Comparison of ENCODE assay signal across 18 cellular contexts in genomic region chr4:30753316-30753715, GRCh38. TPM values are rescaled to one million over a fixed set of nuclear protein-coding genes. Genes with fewer than 3 reads are reported as not detected.
DNase-seq lines count a peak whose midpoint lies in the region; ATAC-seq, FAIRE-seq and TF ChIP-seq lines count a peak whose summit lies in the region.
"Had no signal": no experiment of that assay in that cellular context is flagged by ENCODE, and none has a peak within 500 bp of the region (broad histone marks: within the 10 kb centered on the region; RNA-seq: fewer than 3 reads in every experiment).

No MANE protein-coding gene starts in this region.

- no TSS peak for BruUV-seq in endothelial cell of umbilical vein (replicated peaks; lab: Mats Ljungman, UMichigan)

- dilution Hi-C loops in endothelial cell of umbilical vein (cut with MboI; ENCODE audit: extremely low pct_ligation_motif_present, low sequenced_read_pairs), result no loop called here

- peak overlapping the region; percentile 10 for H3K4me2 ChIP-seq in endothelial cell of umbilical vein (ENCODE audit: insufficient read depth, low read length)

- no peak for ATAC-seq in stimulated activated memory B cell treated with anti-CD40 and anti-IgM and Interleukin-4, amounts not matched to agents 10 μg/mL and 1 μg/mL and 100 μg/mL, for 72 hours
- ATAC-seq: stimulated activated effector memory CD8-positive, alpha-beta T cell treated with anti-CD3 and anti-CD28 coated beads, Interleukin-12 subunit alpha, Interleukin-12 subunit beta, amount 100 ng/mL, for 72 hours had no signal

- H3K4me1 Mint-ChIP-seq in stimulated activated memory B cell treated with anti-CD40 and anti-IgM and Interleukin-4, amounts not matched to agents 10 μg/mL and 1 μg/mL and 100 μg/mL, for 72 hours, result no peaks in the 10 kb centered on the region
- H3K4me1 Mint-ChIP-seq: stimulated activated effector memory CD8-positive, alpha-beta T cell treated with anti-CD3 and anti-CD28 coated beads, Interleukin-12 subunit alpha, Interleukin-12 subunit beta, amount 100 ng/mL, for 72 hours had no signal

- no peaks in the 10 kb centered on the region for H3K36me3 Mint-ChIP-seq in stimulated activated memory B cell treated with anti-CD40 and anti-IgM and Interleukin-4, amounts not matched to agents 10 μg/mL and 1 μg/mL and 100 μg/mL, for 72 hours
- H3K36me3 Mint-ChIP-seq: stimulated activated effector memory CD8-positive, alpha-beta T cell treated with anti-CD3 and anti-CD28 coated beads, Interleukin-12 subunit alpha, Interleukin-12 subunit beta, amount 100 ng/mL, for 72 hours had no signal

- in situ Hi-C loops in KBM-7 (cut with MboI; ENCODE audit: low pct_unique_long_range_greater_than_20kb, low sequenced_read_pairs), result no loop called here

- no peaks in the 10 kb centered on the region for H3K27me3 Mint-ChIP-seq in stimulated activated memory B cell treated with anti-CD40 and anti-IgM and Interleukin-4, amounts not matched to agents 10 μg/mL and 1 μg/mL and 100 μg/mL, for 72 hours

- no peaks in the 10 kb centered on the region for H3K27me3 ChIP-seq in endothelial cell of umbilical vein (ENCODE audit: control insufficient read depth in 2 of 2, insufficient read depth in 2 of 2, low read length in 2 of 2)
- H3K27me3 ChIP-seq in rectal smooth muscle tissue (ENCODE audit: control insufficient read depth, insufficient read depth, low read length), result no peaks in the 10 kb centered on the region
- H3K27me3 ChIP-seq: ovary, SJSA1 had no signal

- H3K36me3 ChIP-seq in endothelial cell of umbilical vein (ENCODE audit: control insufficient read depth in 2 of 2, extremely low read depth in 1 of 2, insufficient read depth in 2 of 2, low read length in 2 of 2) (no peaks in the 10 kb centered on the region), rectal smooth muscle tissue (ENCODE audit: control insufficient read depth, insufficient read depth, low read length) (no peaks in the 10 kb centered on the region)
- H3K36me3 ChIP-seq: ovary, SJSA1 had no signal

- intact Hi-C loops in endothelial cell of umbilical vein (cut with micrococcal nuclease), result no loop called here

- H3K9me3 Mint-ChIP-seq in stimulated activated memory B cell treated with anti-CD40 and anti-IgM and Interleukin-4, amounts not matched to agents 10 μg/mL and 1 μg/mL and 100 μg/mL, for 72 hours, result no peaks in the 10 kb centered on the region

- POLR2A ChIA-PET in RWPE1 (lab: Yijun Ruan, JAX; ENCODE audit: low non-redundant PET), result no interaction called here
- POLR2A ChIA-PET in endothelial cell of umbilical vein (lab: Charles Lee), result no interaction called here

- H3K9me1 ChIP-seq in endothelial cell of umbilical vein (replicated peaks; ENCODE audit: control insufficient read depth, extremely low read depth, insufficient read depth, low read length), result no peaks in the 10 kb centered on the region

- H3K4me3 Mint-ChIP-seq in stimulated activated memory B cell treated with anti-CD40 and anti-IgM and Interleukin-4, amounts not matched to agents 10 μg/mL and 1 μg/mL and 100 μg/mL, for 72 hours, result no peak overlapping the region
- H3K4me3 Mint-ChIP-seq: stimulated activated effector memory CD8-positive, alpha-beta T cell treated with anti-CD3 and anti-CD28 coated beads, Interleukin-12 subunit alpha, Interleukin-12 subunit beta, amount 100 ng/mL, for 72 hours had no signal

- FAIRE-seq in endothelial cell of umbilical vein (lab: Jason Lieb, UNC), result no peak
- FAIRE-seq: colon, small intestine had no signal

- H2AFZ ChIP-seq in endothelial cell of umbilical vein (ENCODE audit: low read depth, low read length), result no peak overlapping the region

- H3K4me3 ChIP-seq in endothelial cell of umbilical vein (replicated peaks in 1 of 3; ENCODE audit: insufficient read depth in 1 of 3, low read depth in 1 of 3, low read length in 3 of 3) (no peak overlapping the region), rectal smooth muscle tissue (ENCODE audit: low read length) (no peak overlapping the region)
- H3K4me3 ChIP-seq: ovary, SJSA1 had no signal

- H3K9me3 ChIP-seq in endothelial cell of umbilical vein (replicated peaks; ENCODE audit: control insufficient read depth, insufficient read depth, low read length), result no peaks in the 10 kb centered on the region
- H3K9me3 ChIP-seq: ovary, SJSA1 had no signal

- peak overlapping the region; percentile 22 for H3K9ac ChIP-seq in endothelial cell of umbilical vein (replicated peaks; ENCODE audit: extremely low read depth, insufficient read depth, low read length)
- no peak overlapping the region for H3K9ac ChIP-seq in rectal smooth muscle tissue (ENCODE audit: low read length)

- DNase-seq in ELR (ENCODE audit: low read depth) (peak; percentile 62), RWPE1 (ENCODE audit: low spot score) (peak; percentile 67), endothelial cell of umbilical vein (ENCODE audit: low read depth, low spot score) (peak; percentile 68), RPMI8226 (no peak), KBM-7 (no peak)
- no peak for DNase-seq in activated T-cell treated with anti-CD3 and anti-CD28 coated beads, Interleukin-2, amount 50 U/mL, for 1 hour
- DNase-seq: activated CD4-positive, alpha-beta T cell treated with anti-CD3 and anti-CD28 coated beads, Interleukin-2, amount 50 U/mL, for 48 hours; erythroblast; GF-D8; NCI-H1417; NCI-H446 treated with DMSO at 0.1 percent for 48 hours; ovary; small intestine had no signal

- TF ChIP-seq CTCF in RWPE1 (conservative IDR thresholded peaks at IDR 0.05; ENCODE audit: low read depth) (no peak), endothelial cell of umbilical vein (IDR thresholded peaks at IDR 0.05; ENCODE audit: extremely low read depth in 1 of 2, insufficient read depth in 1 of 2, low read depth in 1 of 2, low read length in 2 of 2) (no peak)

- H3K79me2 ChIP-seq in endothelial cell of umbilical vein (ENCODE audit: control insufficient read depth, insufficient read depth, low read length), result no peaks in the 10 kb centered on the region

- H3K4me1 ChIP-seq in endothelial cell of umbilical vein (ENCODE audit: control insufficient read depth, extremely low read depth, insufficient read depth, low read length), result peaks cover 51% of the 10 kb centered on the region
- H3K4me1 ChIP-seq in rectal smooth muscle tissue (ENCODE audit: control insufficient read depth, insufficient read depth, low read length), result peaks cover 14% of the 10 kb centered on the region
- H3K4me1 ChIP-seq: SJSA1 had no signal

- no peaks in the 10 kb centered on the region for H4K20me1 ChIP-seq in endothelial cell of umbilical vein (replicated peaks; ENCODE audit: control insufficient read depth, extremely low read depth, insufficient read depth, low read length)

- CTCF ChIA-PET in RWPE1 (lab: Yijun Ruan, JAX), result interaction anchor here (0.6 kb wide), 1 partner anchor 210 kb away, joined by 5 read pairs; no protein-coding TSS in a partner anchor
- CTCF ChIA-PET in endothelial cell of umbilical vein (lab: Charles Lee), result interaction anchor here (0.8 to 2.1 kb wide), 9 partner anchors 10 to 192 kb away, joined by 3 to 12 read pairs (median 5); no protein-coding TSS in a partner anchor

- H3K27ac ChIP-seq in RWPE1 (no peak overlapping the region), endothelial cell of umbilical vein (ENCODE audit: insufficient read depth, low read depth, low read length) (peak overlapping the region; percentile 5), rectal smooth muscle tissue (ENCODE audit: low read depth, low read length) (peak overlapping the region; percentile 42)
- H3K27ac ChIP-seq: ovary, SJSA1 had no signal

- H3K27ac Mint-ChIP-seq in stimulated activated memory B cell treated with anti-CD40 and anti-IgM and Interleukin-4, amounts not matched to agents 10 μg/mL and 1 μg/mL and 100 μg/mL, for 72 hours, result no peak overlapping the region
- H3K27ac Mint-ChIP-seq: stimulated activated effector memory CD8-positive, alpha-beta T cell treated with anti-CD3 and anti-CD28 coated beads, Interleukin-12 subunit alpha, Interleukin-12 subunit beta, amount 100 ng/mL, for 72 hours had no signal

- no peak for TF ChIP-seq POLR2A in endothelial cell of umbilical vein (IDR thresholded peaks at IDR 0.05; ENCODE audit: low read depth, low read length)

TF ChIP-seq in endothelial cell of umbilical vein, 7 proteins besides CTCF, POLR2A, EP300 and RAD21:
- TF ChIP-seq, protein P1, sequence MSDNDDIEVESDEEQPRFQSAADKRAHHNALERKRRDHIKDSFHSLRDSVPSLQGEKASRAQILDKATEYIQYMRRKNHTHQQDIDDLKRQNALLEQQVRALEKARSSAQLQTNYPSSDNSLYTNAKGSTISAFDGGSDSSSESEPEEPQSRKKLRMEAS (IDR thresholded peaks at IDR 0.05; ENCODE audit: insufficient read depth, insufficient read length), result no peak
- TF ChIP-seq EZH2 (IDR thresholded peaks at IDR 0.05; ENCODE audit: borderline replicate concordance, low read depth, low read length, severe bottlenecking), result no peak
- TF ChIP-seq GATA2 (IDR thresholded peaks at IDR 0.05; ENCODE audit: insufficient read depth, insufficient read length, low read depth, low read length), result no peak
- no peak for TF ChIP-seq MYC (IDR thresholded peaks at IDR 0.05; ENCODE audit: low read depth, low read length)
- TF ChIP-seq POLR2AphosphoS5 (IDR thresholded peaks at IDR 0.05; ENCODE audit: insufficient read depth, low read depth, low read length), result no peak
- peak; percentile 58 for TF ChIP-seq FOS (IDR thresholded peaks at IDR 0.05; ENCODE audit: borderline replicate concordance, insufficient read depth, low read length)
- peak; percentile 40 for TF ChIP-seq JUN (IDR thresholded peaks at IDR 0.05; ENCODE audit: borderline replicate concordance, insufficient read depth, insufficient read length, low read depth)

RNA-seq across cellular contexts. Expression of gene PCDH7, which starts 33.1 kb away (rescaled TPM):
- 16.6 and 21.0 TPM in 2 replicates for total RNA-seq in endothelial cell of umbilical vein
- polyA plus RNA-seq in endothelial cell of umbilical vein, result 9.5 and 11.1 TPM in 2 replicates
- 10.1 and 10.3 TPM in 2 replicates for polyA plus RNA-seq in endothelial cell of umbilical vein (2011; cell fraction: cytosol; rRNA removed)
- 13.6 and 13.7 TPM in 2 replicates for polyA plus RNA-seq in endothelial cell of umbilical vein (2011; cell fraction: nucleus; rRNA removed)
- 2.9 and 6.6 TPM in 2 replicates for polyA plus RNA-seq in endothelial cell of umbilical vein (2012)
- polyA minus RNA-seq in endothelial cell of umbilical vein, result 33.1 and 35.9 TPM in 2 replicates
- 13.4 TPM for polyA minus RNA-seq in endothelial cell of umbilical vein (2011; cell fraction: cytosol; rRNA and poly(A)+ RNA removed)
- 61.7 and 67.5 TPM in 2 replicates for polyA minus RNA-seq in endothelial cell of umbilical vein (2011; cell fraction: nucleus; rRNA and poly(A)+ RNA removed)

Comparison
In these comparisons a context has a peak if more than half of its experiments do, and no peak if none do; other contexts are left out.
1. DNase-seq: peak in ELR (single experiment), RWPE1 (single experiment) and endothelial cell of umbilical vein (single experiment); none in RPMI8226 (single experiment), KBM-7 (single experiment) and activated T-cell treated with anti-CD3 and anti-CD28 coated beads, Interleukin-2, amount 50 U/mL, for 1 hour (single experiment).